In genomic region chr6:110811187-110811586, GRCh38 we compare ENCODE assay signal across 1 cellular context.
TF ChIP-seq lines count a peak whose summit lies in the region.

No MANE protein-coding gene starts in this region.

TF ChIP-seq in GM12878, 131 proteins besides CTCF, POLR2A, EP300 and RAD21 (continued from another document and continues in another):
- TF ChIP-seq CUX1 (IDR thresholded peaks at IDR 0.05; ENCODE audit: insufficient replicate concordance, low read depth, low read length) (no peak), FOXM1 (IDR thresholded peaks at IDR 0.05; ENCODE audit: low read depth, low read length) (no peak), IKZF1 (conservative IDR thresholded peaks at IDR 0.05) (no peak; the same call in 1 of the 2 replicates), CBFB (IDR thresholded peaks at IDR 0.05; ENCODE audit: low read depth) (no peak), BHLHE40 (IDR thresholded peaks at IDR 0.05; ENCODE audit: borderline replicate concordance in 1 of 2, low read depth in 2 of 2, low read length in 1 of 2) (no peak; a peak in 2 of 4 replicates), IRF3 (IDR thresholded peaks at IDR 0.05) (no peak), USF1 (IDR thresholded peaks at IDR 0.05; ENCODE audit: borderline replicate concordance, extremely low read length, insufficient read depth, low read depth, low read length) (no peak), ZNF384 (IDR thresholded peaks at IDR 0.05; ENCODE audit: borderline replicate concordance, low read depth, low read length) (no peak), ATF2 (IDR thresholded peaks at IDR 0.05; ENCODE audit: low read length) (peak; percentile 83), PKNOX1 (IDR thresholded peaks at IDR 0.05) (0 out of 2 replicates have a peak, but pooled peaks have one; percentile 5), RELA (IDR thresholded peaks at IDR 0.05; ENCODE audit: borderline replicate concordance, partially characterized antibody) (no peak), RAD51 (IDR thresholded peaks at IDR 0.05) (no peak), PBX3 (IDR thresholded peaks at IDR 0.05; ENCODE audit: insufficient replicate concordance, low read depth, low read length) (no peak), SREBF1 (IDR thresholded peaks at IDR 0.05; ENCODE audit: low read length) (no peak), NFXL1 (IDR thresholded peaks at IDR 0.05; ENCODE audit: borderline replicate concordance) (no peak), SPI1 (IDR thresholded peaks at IDR 0.05; ENCODE audit: borderline replicate concordance, insufficient read depth, low read depth, low read length) (no peak), ZNF217 (IDR thresholded peaks at IDR 0.05) (no peak), CBX3 (IDR thresholded peaks at IDR 0.05; ENCODE audit: borderline replicate concordance, low read depth) (no peak), POU2F2 (IDR thresholded peaks at IDR 0.05; ENCODE audit: borderline replicate concordance, low read depth, low read length) (no peak), SMAD1 (IDR thresholded peaks at IDR 0.05; ENCODE audit: low read depth, partially characterized antibody) (no peak), CHD2 (IDR thresholded peaks at IDR 0.05; ENCODE audit: borderline replicate concordance, low read depth, low read length) (no peak), MYB (IDR thresholded peaks at IDR 0.05; ENCODE audit: borderline replicate concordance, low read depth, low read length) (no peak), FOS (IDR thresholded peaks at IDR 0.05; ENCODE audit: borderline replicate concordance, extremely low read depth, insufficient read length) (no peak), ELK1 (IDR thresholded peaks at IDR 0.05; ENCODE audit: low read depth, low read length) (no peak), ZNF24 (IDR thresholded peaks at IDR 0.05) (no peak), BMI1 (IDR thresholded peaks at IDR 0.05; ENCODE audit: borderline replicate concordance) (no peak), GATAD2B (conservative IDR thresholded peaks at IDR 0.05; ENCODE audit: low read depth) (no peak; the same call in 1 of the 2 replicates), JUND (IDR thresholded peaks at IDR 0.05; ENCODE audit: low read depth, low read length) (no peak), EZH2 (IDR thresholded peaks at IDR 0.05; ENCODE audit: borderline replicate concordance, control insufficient read depth, low read depth, low read length) (no peak), CEBPB (IDR thresholded peaks at IDR 0.05; ENCODE audit: borderline replicate concordance in 1 of 2, low read depth in 2 of 2, low read length in 2 of 2) (no peak), ATF7 (IDR thresholded peaks at IDR 0.05; ENCODE audit: low read depth) (peak; percentile 65; the same call in 1 of the 2 replicates), ZBTB4 (CRISPR knock-in tag; IDR thresholded peaks at IDR 0.05) (no peak), POLR2AphosphoS5 (IDR thresholded peaks at IDR 0.05; ENCODE audit: low read length) (no peak), SIX5 (IDR thresholded peaks at IDR 0.05; ENCODE audit: low read depth, low read length, severe bottlenecking) (no peak), E2F8 (IDR thresholded peaks at IDR 0.05; ENCODE audit: low read depth, partially characterized antibody) (no peak), MEF2B (IDR thresholded peaks at IDR 0.05; ENCODE audit: partially characterized antibody, poor library complexity, severe bottlenecking) (no peak), NKRF (conservative IDR thresholded peaks at IDR 0.05) (no peak), KDM1A (IDR thresholded peaks at IDR 0.05; ENCODE audit: borderline replicate concordance) (no peak), IKZF2 (IDR thresholded peaks at IDR 0.05) (peak; percentile 22 to 43; a peak in 2 of 4 replicates), KAT2A (conservative IDR thresholded peaks at IDR 0.05; ENCODE audit: control insufficient read depth, low read depth, low read length) (no peak)
